Comparison of ENCODE assay signal across 1 cellular context in genomic region chr19:45886427-45887310, GRCh38.
TF ChIP-seq lines count a peak whose summit lies in the region.

No MANE protein-coding gene starts in this region.

TF ChIP-seq in K562, 482 proteins besides CTCF, POLR2A, EP300 and RAD21 (continues in another document):
- no peak for TF ChIP-seq NBN (IDR thresholded peaks at IDR 0.05; ENCODE audit: low read depth)
- TF ChIP-seq YBX1 (IDR thresholded peaks at IDR 0.05), result no peak
- TF ChIP-seq ZKSCAN1 (IDR thresholded peaks at IDR 0.05; ENCODE audit: low read depth, low read length), result no peak; the same call in 1 of the 2 replicates
- TF ChIP-seq PTTG1 (tag; IDR thresholded peaks at IDR 0.05; ENCODE audit: low read depth), result no peak
- TF ChIP-seq ZNF354B (CRISPR knock-in tag; IDR thresholded peaks at IDR 0.05), result no peak
- TF ChIP-seq SUPT5H (IDR thresholded peaks at IDR 0.05), result peak; percentile 62; the same call in 1 of the 2 replicates
- TF ChIP-seq, protein P1, sequence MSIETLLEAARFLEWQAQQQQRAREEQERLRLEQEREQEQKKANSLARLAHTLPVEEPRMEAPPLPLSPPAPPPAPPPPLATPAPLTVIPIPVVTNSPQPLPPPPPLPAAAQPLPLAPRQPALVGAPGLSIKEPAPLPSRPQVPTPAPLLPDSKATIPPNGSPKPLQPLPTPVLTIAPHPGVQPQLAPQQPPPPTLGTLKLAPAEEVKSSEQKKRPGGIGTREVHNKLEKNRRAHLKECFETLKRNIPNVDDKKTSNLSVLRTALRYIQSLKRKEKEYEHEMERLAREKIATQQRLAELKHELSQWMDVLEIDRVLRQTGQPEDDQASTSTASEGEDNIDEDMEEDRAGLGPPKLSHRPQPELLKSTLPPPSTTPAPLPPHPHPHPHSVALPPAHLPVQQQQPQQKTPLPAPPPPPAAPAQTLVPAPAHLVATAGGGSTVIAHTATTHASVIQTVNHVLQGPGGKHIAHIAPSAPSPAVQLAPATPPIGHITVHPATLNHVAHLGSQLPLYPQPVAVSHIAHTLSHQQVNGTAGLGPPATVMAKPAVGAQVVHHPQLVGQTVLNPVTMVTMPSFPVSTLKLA (conservative IDR thresholded peaks at IDR 0.05), result peak; percentile 21 to 62; a peak in 3 of 4 replicates
- TF ChIP-seq GTF2E2 (tag; IDR thresholded peaks at IDR 0.05), result no peak
- no peak for TF ChIP-seq RBM14 (IDR thresholded peaks at IDR 0.05; ENCODE audit: borderline replicate concordance, insufficient read depth, low read depth, low read length)
- peak; percentile 60; the same call in 1 of the 2 replicates for TF ChIP-seq RB1 (IDR thresholded peaks at IDR 0.05; ENCODE audit: low read depth)
- TF ChIP-seq NCOR1 (IDR thresholded peaks at IDR 0.05), result 0 out of 2 replicates have a peak, but pooled peaks have one; percentile 11
- TF ChIP-seq POU5F1 (IDR thresholded peaks at IDR 0.05; ENCODE audit: borderline replicate concordance, low read depth, low read length, partially characterized antibody), result no peak
- TF ChIP-seq SRSF1 (IDR thresholded peaks at IDR 0.05; ENCODE audit: low read depth, low read length), result no peak
- no peak for TF ChIP-seq TEAD2 (tag; IDR thresholded peaks at IDR 0.05)
- peak; percentile 78 for TF ChIP-seq PHF8 (IDR thresholded peaks at IDR 0.05; ENCODE audit: borderline replicate concordance, low read length)
- no peak for TF ChIP-seq XRCC3 (IDR thresholded peaks at IDR 0.05)
- TF ChIP-seq ZNF655 (CRISPR knock-in tag; IDR thresholded peaks at IDR 0.05), result no peak
- no peak for TF ChIP-seq ZNF79 (CRISPR knock-in tag; IDR thresholded peaks at IDR 0.05; ENCODE audit: low read depth)
- no peak; a peak in 1 of 4 replicates for TF ChIP-seq NRF1 (conservative IDR thresholded peaks at IDR 0.05 in 1 of 2, IDR thresholded peaks at IDR 0.05 in 1 of 2)
- TF ChIP-seq NFE2 (IDR thresholded peaks at IDR 0.05; ENCODE audit: low read depth), result no peak
- TF ChIP-seq TCFL5 (CRISPR knock-in tag; conservative IDR thresholded peaks at IDR 0.05), result no peak
- no peak for TF ChIP-seq NR1H2 (CRISPR knock-in tag; IDR thresholded peaks at IDR 0.05)
- TF ChIP-seq NR2C1 (IDR thresholded peaks at IDR 0.05), result peak; percentile 57; the same call in 1 of the 2 replicates
- TF ChIP-seq NR2C1 (tag; IDR thresholded peaks at IDR 0.05), result peak; percentile 46; the same call in 1 of the 2 replicates
- TF ChIP-seq, protein P2, sequence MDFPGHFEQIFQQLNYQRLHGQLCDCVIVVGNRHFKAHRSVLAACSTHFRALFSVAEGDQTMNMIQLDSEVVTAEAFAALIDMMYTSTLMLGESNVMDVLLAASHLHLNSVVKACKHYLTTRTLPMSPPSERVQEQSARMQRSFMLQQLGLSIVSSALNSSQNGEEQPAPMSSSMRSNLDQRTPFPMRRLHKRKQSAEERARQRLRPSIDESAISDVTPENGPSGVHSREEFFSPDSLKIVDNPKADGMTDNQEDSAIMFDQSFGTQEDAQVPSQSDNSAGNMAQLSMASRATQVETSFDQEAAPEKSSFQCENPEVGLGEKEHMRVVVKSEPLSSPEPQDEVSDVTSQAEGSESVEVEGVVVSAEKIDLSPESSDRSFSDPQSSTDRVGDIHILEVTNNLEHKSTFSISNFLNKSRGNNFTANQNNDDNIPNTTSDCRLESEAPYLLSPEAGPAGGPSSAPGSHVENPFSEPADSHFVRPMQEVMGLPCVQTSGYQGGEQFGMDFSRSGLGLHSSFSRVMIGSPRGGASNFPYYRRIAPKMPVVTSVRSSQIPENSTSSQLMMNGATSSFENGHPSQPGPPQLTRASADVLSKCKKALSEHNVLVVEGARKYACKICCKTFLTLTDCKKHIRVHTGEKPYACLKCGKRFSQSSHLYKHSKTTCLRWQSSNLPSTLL (IDR thresholded peaks at IDR 0.05), result no peak
- TF ChIP-seq, protein P3, sequence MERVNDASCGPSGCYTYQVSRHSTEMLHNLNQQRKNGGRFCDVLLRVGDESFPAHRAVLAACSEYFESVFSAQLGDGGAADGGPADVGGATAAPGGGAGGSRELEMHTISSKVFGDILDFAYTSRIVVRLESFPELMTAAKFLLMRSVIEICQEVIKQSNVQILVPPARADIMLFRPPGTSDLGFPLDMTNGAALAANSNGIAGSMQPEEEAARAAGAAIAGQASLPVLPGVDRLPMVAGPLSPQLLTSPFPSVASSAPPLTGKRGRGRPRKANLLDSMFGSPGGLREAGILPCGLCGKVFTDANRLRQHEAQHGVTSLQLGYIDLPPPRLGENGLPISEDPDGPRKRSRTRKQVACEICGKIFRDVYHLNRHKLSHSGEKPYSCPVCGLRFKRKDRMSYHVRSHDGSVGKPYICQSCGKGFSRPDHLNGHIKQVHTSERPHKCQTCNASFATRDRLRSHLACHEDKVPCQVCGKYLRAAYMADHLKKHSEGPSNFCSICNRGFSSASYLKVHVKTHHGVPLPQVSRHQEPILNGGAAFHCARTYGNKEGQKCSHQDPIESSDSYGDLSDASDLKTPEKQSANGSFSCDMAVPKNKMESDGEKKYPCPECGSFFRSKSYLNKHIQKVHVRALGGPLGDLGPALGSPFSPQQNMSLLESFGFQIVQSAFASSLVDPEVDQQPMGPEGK (CRISPR knock-in tag; IDR thresholded peaks at IDR 0.05; ENCODE audit: borderline replicate concordance), result no peak; the same call in 1 of the 2 replicates
- no peak for TF ChIP-seq CTBP1 (IDR thresholded peaks at IDR 0.05; ENCODE audit: borderline replicate concordance)
- TF ChIP-seq, protein P4, sequence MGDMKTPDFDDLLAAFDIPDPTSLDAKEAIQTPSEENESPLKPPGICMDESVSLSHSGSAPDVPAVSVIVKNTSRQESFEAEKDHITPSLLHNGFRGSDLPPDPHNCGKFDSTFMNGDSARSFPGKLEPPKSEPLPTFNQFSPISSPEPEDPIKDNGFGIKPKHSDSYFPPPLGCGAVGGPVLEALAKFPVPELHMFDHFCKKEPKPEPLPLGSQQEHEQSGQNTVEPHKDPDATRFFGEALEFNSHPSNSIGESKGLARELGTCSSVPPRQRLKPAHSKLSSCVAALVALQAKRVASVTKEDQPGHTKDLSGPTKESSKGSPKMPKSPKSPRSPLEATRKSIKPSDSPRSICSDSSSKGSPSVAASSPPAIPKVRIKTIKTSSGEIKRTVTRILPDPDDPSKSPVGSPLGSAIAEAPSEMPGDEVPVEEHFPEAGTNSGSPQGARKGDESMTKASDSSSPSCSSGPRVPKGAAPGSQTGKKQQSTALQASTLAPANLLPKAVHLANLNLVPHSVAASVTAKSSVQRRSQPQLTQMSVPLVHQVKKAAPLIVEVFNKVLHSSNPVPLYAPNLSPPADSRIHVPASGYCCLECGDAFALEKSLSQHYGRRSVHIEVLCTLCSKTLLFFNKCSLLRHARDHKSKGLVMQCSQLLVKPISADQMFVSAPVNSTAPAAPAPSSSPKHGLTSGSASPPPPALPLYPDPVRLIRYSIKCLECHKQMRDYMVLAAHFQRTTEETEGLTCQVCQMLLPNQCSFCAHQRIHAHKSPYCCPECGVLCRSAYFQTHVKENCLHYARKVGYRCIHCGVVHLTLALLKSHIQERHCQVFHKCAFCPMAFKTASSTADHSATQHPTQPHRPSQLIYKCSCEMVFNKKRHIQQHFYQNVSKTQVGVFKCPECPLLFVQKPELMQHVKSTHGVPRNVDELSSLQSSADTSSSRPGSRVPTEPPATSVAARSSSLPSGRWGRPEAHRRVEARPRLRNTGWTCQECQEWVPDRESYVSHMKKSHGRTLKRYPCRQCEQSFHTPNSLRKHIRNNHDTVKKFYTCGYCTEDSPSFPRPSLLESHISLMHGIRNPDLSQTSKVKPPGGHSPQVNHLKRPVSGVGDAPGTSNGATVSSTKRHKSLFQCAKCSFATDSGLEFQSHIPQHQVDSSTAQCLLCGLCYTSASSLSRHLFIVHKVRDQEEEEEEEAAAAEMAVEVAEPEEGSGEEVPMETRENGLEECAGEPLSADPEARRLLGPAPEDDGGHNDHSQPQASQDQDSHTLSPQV (IDR thresholded peaks at IDR 0.05), result peak; percentile 73
- TF ChIP-seq TAF9B (IDR thresholded peaks at IDR 0.05; ENCODE audit: partially characterized antibody), result no peak
- 0 out of 2 replicates have a peak, but pooled peaks have one; percentile 43 for TF ChIP-seq CHD2 (IDR thresholded peaks at IDR 0.05; ENCODE audit: low read depth, low read length)
- no peak for TF ChIP-seq ZNF184 (CRISPR knock-in tag; IDR thresholded peaks at IDR 0.05)
- peak; percentile 84 for TF ChIP-seq CREB1 (IDR thresholded peaks at IDR 0.05)
- peak; percentile 83 for TF ChIP-seq CREB1 (CRISPR knock-in tag; IDR thresholded peaks at IDR 0.05)
- TF ChIP-seq KDM1A (IDR thresholded peaks at IDR 0.05), result peak; percentile 94 to 97
- TF ChIP-seq ZNF764 (CRISPR knock-in tag; IDR thresholded peaks at IDR 0.05; ENCODE audit: low read depth), result no peak
- TF ChIP-seq L3MBTL2 (IDR thresholded peaks at IDR 0.05), result no peak
- TF ChIP-seq ZBTB40 (IDR thresholded peaks at IDR 0.05), result peak; percentile 90
- TF ChIP-seq ZBTB40 (CRISPR knock-in tag; IDR thresholded peaks at IDR 0.05), result no peak
- TF ChIP-seq ZBED1 (IDR thresholded peaks at IDR 0.05), result 0 out of 2 replicates have a peak, but pooled peaks have one; percentile 31
- no peak for TF ChIP-seq RFX1 (IDR thresholded peaks at IDR 0.05)
- no peak for TF ChIP-seq TCF7 (IDR thresholded peaks at IDR 0.05; ENCODE audit: borderline replicate concordance)
- TF ChIP-seq ZNF347 (CRISPR knock-in tag; IDR thresholded peaks at IDR 0.05; ENCODE audit: low read depth), result no peak
- TF ChIP-seq ZNF76 (CRISPR knock-in tag; IDR thresholded peaks at IDR 0.05; ENCODE audit: borderline replicate concordance), result no peak
- TF ChIP-seq, protein P5, sequence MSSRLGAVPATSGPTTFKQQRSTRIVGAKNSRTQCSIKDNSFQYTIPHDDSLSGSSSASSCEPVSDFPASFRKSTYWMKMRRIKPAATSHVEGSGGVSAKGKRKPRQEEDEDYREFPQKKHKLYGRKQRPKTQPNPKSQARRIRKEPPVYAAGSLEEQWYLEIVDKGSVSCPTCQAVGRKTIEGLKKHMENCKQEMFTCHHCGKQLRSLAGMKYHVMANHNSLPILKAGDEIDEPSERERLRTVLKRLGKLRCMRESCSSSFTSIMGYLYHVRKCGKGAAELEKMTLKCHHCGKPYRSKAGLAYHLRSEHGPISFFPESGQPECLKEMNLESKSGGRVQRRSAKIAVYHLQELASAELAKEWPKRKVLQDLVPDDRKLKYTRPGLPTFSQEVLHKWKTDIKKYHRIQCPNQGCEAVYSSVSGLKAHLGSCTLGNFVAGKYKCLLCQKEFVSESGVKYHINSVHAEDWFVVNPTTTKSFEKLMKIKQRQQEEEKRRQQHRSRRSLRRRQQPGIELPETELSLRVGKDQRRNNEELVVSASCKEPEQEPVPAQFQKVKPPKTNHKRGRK (tag; IDR thresholded peaks at IDR 0.05), result no peak
